In the genomic region with DNA sequence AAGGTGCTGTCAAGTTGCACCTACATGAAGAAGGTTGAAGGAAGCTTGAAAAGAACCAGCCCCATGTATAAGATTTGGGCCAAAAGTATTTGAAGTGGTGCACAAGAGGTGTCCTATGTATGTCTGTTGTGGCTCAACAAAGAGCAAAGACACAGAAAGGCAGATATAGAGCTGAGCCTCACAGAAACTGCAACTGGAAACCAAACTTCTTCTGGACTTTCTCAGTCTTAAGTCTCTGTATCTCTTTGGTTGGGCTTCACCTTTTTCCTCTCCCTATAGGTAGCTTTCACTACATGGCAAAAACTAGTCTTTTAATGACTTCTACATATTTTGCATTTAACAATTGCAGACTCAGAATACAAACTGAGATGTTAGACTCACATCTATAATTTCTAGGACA, we compare ENCODE assay signal across 24 cellular contexts. TPM values are rescaled to one million over a fixed set of nuclear protein-coding genes. Genes with fewer than 3 reads are reported as not detected.
A peak's percentile ranks its signal among the peaks of the same experiment; 100 is the strongest.
DNase-seq lines count a peak whose midpoint lies in the region; ATAC-seq and TF ChIP-seq lines count a peak whose summit lies in the region.
"Had no signal": no experiment of that assay in that cellular context is flagged by ENCODE, and none has a peak within 500 bp of the region (broad histone marks: within the 10 kb centered on the region; RNA-seq: fewer than 3 reads in every experiment).

No MANE protein-coding gene starts in this region.

- H2BK120ac ChIP-seq in neuronal stem cell (ENCODE audit: low read depth, low read length): no peak overlapping the region

- no peak overlapping the region for H2BK15ac ChIP-seq in neuronal stem cell (ENCODE audit: low read length)

- no peak for TF ChIP-seq CTCF in MM.1S (IDR thresholded peaks at IDR 0.05; ENCODE audit: low read length)

- no peak overlapping the region for H3K14ac ChIP-seq in neuronal stem cell (ENCODE audit: low read length)

- peak; percentile 12 for DNase-seq in MM.1S
- DNase-seq in T-helper 1 cell: no peak
- no peak for DNase-seq in activated CD4-positive, alpha-beta T cell treated with anti-CD3 and anti-CD28 coated beads for 48 hours
- DNase-seq in neuronal stem cell (ENCODE audit: low spot score): no peak
- DNase-seq: Calu3; CD8-positive, alpha-beta T cell; DMS53; EL; GOT3; KBM-7; MV-4-11; NCI-H1694 treated with DMSO at 0.1 percent for 48 hours; NCI-H226; NCI-H524; NCI-H82; SHP77; SK-N-SH had no signal

- H2AK5ac ChIP-seq in neuronal stem cell (ENCODE audit: low read depth, low read length): no peak overlapping the region

- no peak overlapping the region for H3K4me3 ChIP-seq in MM.1S (ENCODE audit: low read length)
- H3K4me3 ChIP-seq in neuronal stem cell (ENCODE audit: low read length in 2 of 2): no peak overlapping the region
- H3K4me3 ChIP-seq: BLaER1 had no signal

- no peaks in the 10 kb centered on the region for H3K9me3 ChIP-seq in MM.1S (replicated peaks; ENCODE audit: insufficient read depth, low read length)
- no peaks in the 10 kb centered on the region for H3K9me3 ChIP-seq in neuronal stem cell (replicated peaks in 1 of 2; ENCODE audit: control insufficient read depth in 2 of 2, insufficient read depth in 1 of 2, low read depth in 1 of 2, low read length in 2 of 2)
- H3K9me3 ChIP-seq: SK-N-SH had no signal

- H3K36me3 ChIP-seq in MM.1S (replicated peaks; ENCODE audit: insufficient read depth, low read length) (no peaks in the 10 kb centered on the region), neuronal stem cell (replicated peaks in 1 of 2; ENCODE audit: control insufficient read depth in 2 of 2, insufficient read depth in 2 of 2, low read length in 2 of 2) (no peaks in the 10 kb centered on the region)
- H3K36me3 ChIP-seq: BLaER1 had no signal

- H2AFZ ChIP-seq in MM.1S (ENCODE audit: low read length) (no peak overlapping the region), neuronal stem cell (ENCODE audit: low read length) (no peak overlapping the region)

- no peak overlapping the region for H3K18ac ChIP-seq in neuronal stem cell (ENCODE audit: low read length)

- H4K91ac ChIP-seq in neuronal stem cell (ENCODE audit: low read depth, low read length, poor library complexity): no peak overlapping the region

- no peaks in the 10 kb centered on the region for H3K9me2 ChIP-seq in MM.1S (replicated peaks; ENCODE audit: insufficient read depth, low read length)
- H3K9me2 ChIP-seq: SK-N-SH had no signal

- H3F3A ChIP-seq in MM.1S (ENCODE audit: insufficient read depth, low read length): no peaks in the 10 kb centered on the region

- H3K9ac ChIP-seq in MM.1S (ENCODE audit: low read length) (no peak overlapping the region), neuronal stem cell (ENCODE audit: low read depth, low read length, poor library complexity) (no peak overlapping the region)
- H3K9ac ChIP-seq: BLaER1, SK-N-SH had no signal

- peak; percentile 70 for ATAC-seq in GM18867 (IDR thresholded peaks at IDR 0.05; ENCODE audit: unreplicated experiment)
- peak; percentile 65 for ATAC-seq in GM21390 (IDR thresholded peaks at IDR 0.05; ENCODE audit: unreplicated experiment)
- ATAC-seq in HG02852 (IDR thresholded peaks at IDR 0.05; ENCODE audit: unreplicated experiment): peak; percentile 75
- ATAC-seq in HG02571 (IDR thresholded peaks at IDR 0.05; ENCODE audit: unreplicated experiment): no peak
- ATAC-seq: CD8-positive, alpha-beta T cell; HCT116; HepG2 had no signal

- H3K4me2 ChIP-seq in MM.1S (ENCODE audit: low read depth, low read length) (no peak overlapping the region), neuronal stem cell (ENCODE audit: insufficient read depth, low read length, poor library complexity, severe bottlenecking) (no peak overlapping the region)
- H3K4me2 ChIP-seq: BLaER1, SK-N-SH had no signal

- no peaks in the 10 kb centered on the region for H4K20me1 ChIP-seq in MM.1S (ENCODE audit: insufficient read depth, low read length)
- H4K20me1 ChIP-seq: BLaER1 had no signal

- H3K4me1 ChIP-seq in MM.1S (ENCODE audit: low read length): peaks cover 4% of the 10 kb centered on the region; the same call in 1 of the 2 replicates
- H3K4me1 ChIP-seq in neuronal stem cell (ENCODE audit: control insufficient read depth in 2 of 2, insufficient read depth in 1 of 2, low read depth in 1 of 2, low read length in 2 of 2): no peaks in the 10 kb centered on the region

- H3K27ac ChIP-seq in MM.1S (ENCODE audit: low read length): no peak overlapping the region
- no peak overlapping the region for H3K27ac ChIP-seq in neuronal stem cell (replicated peaks; ENCODE audit: low read length)
- H3K27ac ChIP-seq: BLaER1 had no signal

- no peak overlapping the region for H2BK12ac ChIP-seq in neuronal stem cell (ENCODE audit: low read length)

- no peak overlapping the region for H4K8ac ChIP-seq in neuronal stem cell (ENCODE audit: low read depth, low read length)

- no peak overlapping the region for H3K4ac ChIP-seq in neuronal stem cell (ENCODE audit: low read length)

- H2BK5ac ChIP-seq in neuronal stem cell (ENCODE audit: low read length): no peak overlapping the region

- H3K79me1 ChIP-seq in neuronal stem cell (ENCODE audit: low read depth, low read length): no peaks in the 10 kb centered on the region

- no peak overlapping the region for H3K23ac ChIP-seq in neuronal stem cell (ENCODE audit: low read depth, low read length, poor library complexity)

- H3K79me2 ChIP-seq in MM.1S (ENCODE audit: low read length): no peaks in the 10 kb centered on the region

- H3K27me3 ChIP-seq in MM.1S (replicated peaks; ENCODE audit: insufficient read depth, low read length) (no peaks in the 10 kb centered on the region), neuronal stem cell (ENCODE audit: control insufficient read depth in 3 of 3, insufficient read depth in 3 of 3, low read depth in 1 of 3, low read length in 3 of 3) (peaks cover 0 to 5% (median 0%) of the 10 kb centered on the region in 3 experiments)
- H3K27me3 ChIP-seq: BLaER1 had no signal

RNA-seq across cellular contexts. Expression of gene CMC1, which starts 8.8 kb away (rescaled TPM):
- 63.7 TPM for polyA plus RNA-seq in neuronal stem cell (2013, experiment 1 of 2)
- polyA plus RNA-seq in neuronal stem cell (2013, experiment 2 of 2): 63.2 TPM
